In the genomic region with DNA sequence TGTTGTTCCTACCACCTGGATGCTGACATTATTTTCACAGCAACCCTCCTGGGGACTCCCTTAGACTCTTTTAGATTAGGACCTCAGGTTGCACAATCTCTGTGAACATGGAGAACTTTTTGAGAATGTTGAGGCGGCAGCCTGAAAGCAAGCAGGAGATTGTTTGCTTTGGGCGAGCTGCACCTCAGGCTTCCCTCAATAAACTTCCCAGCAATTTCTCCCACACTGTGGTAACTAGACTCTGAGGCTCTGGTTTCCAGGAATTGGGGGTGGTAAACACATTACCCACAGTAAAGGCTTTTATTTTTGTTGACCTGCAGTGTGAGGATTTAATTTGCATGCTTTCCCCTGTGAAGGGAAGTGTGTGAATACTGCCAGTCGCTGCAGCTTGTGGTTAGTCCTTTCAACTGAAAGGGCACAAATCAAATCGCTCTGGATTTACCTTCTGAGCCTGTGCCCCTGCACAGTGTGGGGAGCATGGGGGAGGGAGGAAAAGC, we compare ENCODE assay signal across 1 cellular context.
A peak's percentile ranks its signal among the peaks of the same experiment; 100 is the strongest.
TF ChIP-seq lines count a peak whose summit lies in the region.

No MANE protein-coding gene starts in this region.

TF ChIP-seq in HepG2, 621 proteins besides CTCF, POLR2A, EP300 and RAD21 (continued from another document and continues in another):
- TF ChIP-seq, protein P1, sequence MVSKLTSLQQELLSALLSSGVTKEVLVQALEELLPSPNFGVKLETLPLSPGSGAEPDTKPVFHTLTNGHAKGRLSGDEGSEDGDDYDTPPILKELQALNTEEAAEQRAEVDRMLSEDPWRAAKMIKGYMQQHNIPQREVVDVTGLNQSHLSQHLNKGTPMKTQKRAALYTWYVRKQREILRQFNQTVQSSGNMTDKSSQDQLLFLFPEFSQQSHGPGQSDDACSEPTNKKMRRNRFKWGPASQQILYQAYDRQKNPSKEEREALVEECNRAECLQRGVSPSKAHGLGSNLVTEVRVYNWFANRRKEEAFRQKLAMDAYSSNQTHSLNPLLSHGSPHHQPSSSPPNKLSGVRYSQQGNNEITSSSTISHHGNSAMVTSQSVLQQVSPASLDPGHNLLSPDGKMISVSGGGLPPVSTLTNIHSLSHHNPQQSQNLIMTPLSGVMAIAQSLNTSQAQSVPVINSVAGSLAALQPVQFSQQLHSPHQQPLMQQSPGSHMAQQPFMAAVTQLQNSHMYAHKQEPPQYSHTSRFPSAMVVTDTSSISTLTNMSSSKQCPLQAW (CRISPR knock-in tag; IDR thresholded peaks at IDR 0.05): no peak
- no peak for TF ChIP-seq ZNF589 (CRISPR knock-in tag; conservative IDR thresholded peaks at IDR 0.05)
- TF ChIP-seq, protein P2, sequence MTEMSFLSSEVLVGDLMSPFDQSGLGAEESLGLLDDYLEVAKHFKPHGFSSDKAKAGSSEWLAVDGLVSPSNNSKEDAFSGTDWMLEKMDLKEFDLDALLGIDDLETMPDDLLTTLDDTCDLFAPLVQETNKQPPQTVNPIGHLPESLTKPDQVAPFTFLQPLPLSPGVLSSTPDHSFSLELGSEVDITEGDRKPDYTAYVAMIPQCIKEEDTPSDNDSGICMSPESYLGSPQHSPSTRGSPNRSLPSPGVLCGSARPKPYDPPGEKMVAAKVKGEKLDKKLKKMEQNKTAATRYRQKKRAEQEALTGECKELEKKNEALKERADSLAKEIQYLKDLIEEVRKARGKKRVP (CRISPR knock-in tag; IDR thresholded peaks at IDR 0.05): 0 out of 4 replicates have a peak, but pooled peaks of 1 of the 2 experiments have one; percentile 14
- TF ChIP-seq, protein P3, sequence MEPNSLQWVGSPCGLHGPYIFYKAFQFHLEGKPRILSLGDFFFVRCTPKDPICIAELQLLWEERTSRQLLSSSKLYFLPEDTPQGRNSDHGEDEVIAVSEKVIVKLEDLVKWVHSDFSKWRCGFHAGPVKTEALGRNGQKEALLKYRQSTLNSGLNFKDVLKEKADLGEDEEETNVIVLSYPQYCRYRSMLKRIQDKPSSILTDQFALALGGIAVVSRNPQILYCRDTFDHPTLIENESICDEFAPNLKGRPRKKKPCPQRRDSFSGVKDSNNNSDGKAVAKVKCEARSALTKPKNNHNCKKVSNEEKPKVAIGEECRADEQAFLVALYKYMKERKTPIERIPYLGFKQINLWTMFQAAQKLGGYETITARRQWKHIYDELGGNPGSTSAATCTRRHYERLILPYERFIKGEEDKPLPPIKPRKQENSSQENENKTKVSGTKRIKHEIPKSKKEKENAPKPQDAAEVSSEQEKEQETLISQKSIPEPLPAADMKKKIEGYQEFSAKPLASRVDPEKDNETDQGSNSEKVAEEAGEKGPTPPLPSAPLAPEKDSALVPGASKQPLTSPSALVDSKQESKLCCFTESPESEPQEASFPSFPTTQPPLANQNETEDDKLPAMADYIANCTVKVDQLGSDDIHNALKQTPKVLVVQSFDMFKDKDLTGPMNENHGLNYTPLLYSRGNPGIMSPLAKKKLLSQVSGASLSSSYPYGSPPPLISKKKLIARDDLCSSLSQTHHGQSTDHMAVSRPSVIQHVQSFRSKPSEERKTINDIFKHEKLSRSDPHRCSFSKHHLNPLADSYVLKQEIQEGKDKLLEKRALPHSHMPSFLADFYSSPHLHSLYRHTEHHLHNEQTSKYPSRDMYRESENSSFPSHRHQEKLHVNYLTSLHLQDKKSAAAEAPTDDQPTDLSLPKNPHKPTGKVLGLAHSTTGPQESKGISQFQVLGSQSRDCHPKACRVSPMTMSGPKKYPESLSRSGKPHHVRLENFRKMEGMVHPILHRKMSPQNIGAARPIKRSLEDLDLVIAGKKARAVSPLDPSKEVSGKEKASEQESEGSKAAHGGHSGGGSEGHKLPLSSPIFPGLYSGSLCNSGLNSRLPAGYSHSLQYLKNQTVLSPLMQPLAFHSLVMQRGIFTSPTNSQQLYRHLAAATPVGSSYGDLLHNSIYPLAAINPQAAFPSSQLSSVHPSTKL (CRISPR knock-in tag; IDR thresholded peaks at IDR 0.05): peak; percentile 73
- peak; percentile 78 for TF ChIP-seq CEBPG (CRISPR knock-in tag; IDR thresholded peaks at IDR 0.05)
- TF ChIP-seq, protein P4, sequence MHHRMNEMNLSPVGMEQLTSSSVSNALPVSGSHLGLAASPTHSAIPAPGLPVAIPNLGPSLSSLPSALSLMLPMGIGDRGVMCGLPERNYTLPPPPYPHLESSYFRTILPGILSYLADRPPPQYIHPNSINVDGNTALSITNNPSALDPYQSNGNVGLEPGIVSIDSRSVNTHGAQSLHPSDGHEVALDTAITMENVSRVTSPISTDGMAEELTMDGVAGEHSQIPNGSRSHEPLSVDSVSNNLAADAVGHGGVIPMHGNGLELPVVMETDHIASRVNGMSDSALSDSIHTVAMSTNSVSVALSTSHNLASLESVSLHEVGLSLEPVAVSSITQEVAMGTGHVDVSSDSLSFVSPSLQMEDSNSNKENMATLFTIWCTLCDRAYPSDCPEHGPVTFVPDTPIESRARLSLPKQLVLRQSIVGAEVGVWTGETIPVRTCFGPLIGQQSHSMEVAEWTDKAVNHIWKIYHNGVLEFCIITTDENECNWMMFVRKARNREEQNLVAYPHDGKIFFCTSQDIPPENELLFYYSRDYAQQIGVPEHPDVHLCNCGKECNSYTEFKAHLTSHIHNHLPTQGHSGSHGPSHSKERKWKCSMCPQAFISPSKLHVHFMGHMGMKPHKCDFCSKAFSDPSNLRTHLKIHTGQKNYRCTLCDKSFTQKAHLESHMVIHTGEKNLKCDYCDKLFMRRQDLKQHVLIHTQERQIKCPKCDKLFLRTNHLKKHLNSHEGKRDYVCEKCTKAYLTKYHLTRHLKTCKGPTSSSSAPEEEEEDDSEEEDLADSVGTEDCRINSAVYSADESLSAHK (CRISPR knock-in tag; IDR thresholded peaks at IDR 0.05; ENCODE audit: borderline replicate concordance): no peak
- TF ChIP-seq CHCHD3 (CRISPR knock-in tag; IDR thresholded peaks at IDR 0.05): no peak
- TF ChIP-seq ZNF101 (CRISPR knock-in tag; IDR thresholded peaks at IDR 0.05; ENCODE audit: borderline replicate concordance, low read depth): no peak
- 0 out of 2 replicates have a peak, but pooled peaks have one; percentile 14 for TF ChIP-seq FOXA3 (CRISPR knock-in tag; IDR thresholded peaks at IDR 0.05)
- no peak for TF ChIP-seq THYN1 (CRISPR knock-in tag; IDR thresholded peaks at IDR 0.05; ENCODE audit: borderline replicate concordance, low read depth)
- TF ChIP-seq ZNF260 (CRISPR knock-in tag; IDR thresholded peaks at IDR 0.05; ENCODE audit: borderline replicate concordance, low read depth): no peak
- TF ChIP-seq, protein P5, sequence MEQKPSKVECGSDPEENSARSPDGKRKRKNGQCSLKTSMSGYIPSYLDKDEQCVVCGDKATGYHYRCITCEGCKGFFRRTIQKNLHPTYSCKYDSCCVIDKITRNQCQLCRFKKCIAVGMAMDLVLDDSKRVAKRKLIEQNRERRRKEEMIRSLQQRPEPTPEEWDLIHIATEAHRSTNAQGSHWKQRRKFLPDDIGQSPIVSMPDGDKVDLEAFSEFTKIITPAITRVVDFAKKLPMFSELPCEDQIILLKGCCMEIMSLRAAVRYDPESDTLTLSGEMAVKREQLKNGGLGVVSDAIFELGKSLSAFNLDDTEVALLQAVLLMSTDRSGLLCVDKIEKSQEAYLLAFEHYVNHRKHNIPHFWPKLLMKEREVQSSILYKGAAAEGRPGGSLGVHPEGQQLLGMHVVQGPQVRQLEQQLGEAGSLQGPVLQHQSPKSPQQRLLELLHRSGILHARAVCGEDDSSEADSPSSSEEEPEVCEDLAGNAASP (CRISPR knock-in tag; IDR thresholded peaks at IDR 0.05; ENCODE audit: borderline replicate concordance): no peak
- TF ChIP-seq, protein P6, sequence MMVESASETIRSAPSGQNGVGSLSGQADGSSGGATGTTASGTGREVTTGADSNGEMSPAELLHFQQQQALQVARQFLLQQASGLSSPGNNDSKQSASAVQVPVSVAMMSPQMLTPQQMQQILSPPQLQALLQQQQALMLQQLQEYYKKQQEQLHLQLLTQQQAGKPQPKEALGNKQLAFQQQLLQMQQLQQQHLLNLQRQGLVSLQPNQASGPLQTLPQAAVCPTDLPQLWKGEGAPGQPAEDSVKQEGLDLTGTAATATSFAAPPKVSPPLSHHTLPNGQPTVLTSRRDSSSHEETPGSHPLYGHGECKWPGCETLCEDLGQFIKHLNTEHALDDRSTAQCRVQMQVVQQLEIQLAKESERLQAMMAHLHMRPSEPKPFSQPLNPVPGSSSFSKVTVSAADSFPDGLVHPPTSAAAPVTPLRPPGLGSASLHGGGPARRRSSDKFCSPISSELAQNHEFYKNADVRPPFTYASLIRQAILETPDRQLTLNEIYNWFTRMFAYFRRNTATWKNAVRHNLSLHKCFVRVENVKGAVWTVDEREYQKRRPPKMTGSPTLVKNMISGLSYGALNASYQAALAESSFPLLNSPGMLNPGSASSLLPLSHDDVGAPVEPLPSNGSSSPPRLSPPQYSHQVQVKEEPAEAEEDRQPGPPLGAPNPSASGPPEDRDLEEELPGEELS (CRISPR knock-in tag; IDR thresholded peaks at IDR 0.05): 0 out of 2 replicates have a peak, but pooled peaks have one; percentile 19
- peak; percentile 15; the same call in 1 of the 2 replicates for TF ChIP-seq TCF7 (IDR thresholded peaks at IDR 0.05; ENCODE audit: low read depth)
- no peak for TF ChIP-seq ZNF780A (CRISPR knock-in tag; IDR thresholded peaks at IDR 0.05)
- no peak for TF ChIP-seq MXI1 (IDR thresholded peaks at IDR 0.05; ENCODE audit: borderline replicate concordance, low read depth, low read length)
- TF ChIP-seq, protein P7, sequence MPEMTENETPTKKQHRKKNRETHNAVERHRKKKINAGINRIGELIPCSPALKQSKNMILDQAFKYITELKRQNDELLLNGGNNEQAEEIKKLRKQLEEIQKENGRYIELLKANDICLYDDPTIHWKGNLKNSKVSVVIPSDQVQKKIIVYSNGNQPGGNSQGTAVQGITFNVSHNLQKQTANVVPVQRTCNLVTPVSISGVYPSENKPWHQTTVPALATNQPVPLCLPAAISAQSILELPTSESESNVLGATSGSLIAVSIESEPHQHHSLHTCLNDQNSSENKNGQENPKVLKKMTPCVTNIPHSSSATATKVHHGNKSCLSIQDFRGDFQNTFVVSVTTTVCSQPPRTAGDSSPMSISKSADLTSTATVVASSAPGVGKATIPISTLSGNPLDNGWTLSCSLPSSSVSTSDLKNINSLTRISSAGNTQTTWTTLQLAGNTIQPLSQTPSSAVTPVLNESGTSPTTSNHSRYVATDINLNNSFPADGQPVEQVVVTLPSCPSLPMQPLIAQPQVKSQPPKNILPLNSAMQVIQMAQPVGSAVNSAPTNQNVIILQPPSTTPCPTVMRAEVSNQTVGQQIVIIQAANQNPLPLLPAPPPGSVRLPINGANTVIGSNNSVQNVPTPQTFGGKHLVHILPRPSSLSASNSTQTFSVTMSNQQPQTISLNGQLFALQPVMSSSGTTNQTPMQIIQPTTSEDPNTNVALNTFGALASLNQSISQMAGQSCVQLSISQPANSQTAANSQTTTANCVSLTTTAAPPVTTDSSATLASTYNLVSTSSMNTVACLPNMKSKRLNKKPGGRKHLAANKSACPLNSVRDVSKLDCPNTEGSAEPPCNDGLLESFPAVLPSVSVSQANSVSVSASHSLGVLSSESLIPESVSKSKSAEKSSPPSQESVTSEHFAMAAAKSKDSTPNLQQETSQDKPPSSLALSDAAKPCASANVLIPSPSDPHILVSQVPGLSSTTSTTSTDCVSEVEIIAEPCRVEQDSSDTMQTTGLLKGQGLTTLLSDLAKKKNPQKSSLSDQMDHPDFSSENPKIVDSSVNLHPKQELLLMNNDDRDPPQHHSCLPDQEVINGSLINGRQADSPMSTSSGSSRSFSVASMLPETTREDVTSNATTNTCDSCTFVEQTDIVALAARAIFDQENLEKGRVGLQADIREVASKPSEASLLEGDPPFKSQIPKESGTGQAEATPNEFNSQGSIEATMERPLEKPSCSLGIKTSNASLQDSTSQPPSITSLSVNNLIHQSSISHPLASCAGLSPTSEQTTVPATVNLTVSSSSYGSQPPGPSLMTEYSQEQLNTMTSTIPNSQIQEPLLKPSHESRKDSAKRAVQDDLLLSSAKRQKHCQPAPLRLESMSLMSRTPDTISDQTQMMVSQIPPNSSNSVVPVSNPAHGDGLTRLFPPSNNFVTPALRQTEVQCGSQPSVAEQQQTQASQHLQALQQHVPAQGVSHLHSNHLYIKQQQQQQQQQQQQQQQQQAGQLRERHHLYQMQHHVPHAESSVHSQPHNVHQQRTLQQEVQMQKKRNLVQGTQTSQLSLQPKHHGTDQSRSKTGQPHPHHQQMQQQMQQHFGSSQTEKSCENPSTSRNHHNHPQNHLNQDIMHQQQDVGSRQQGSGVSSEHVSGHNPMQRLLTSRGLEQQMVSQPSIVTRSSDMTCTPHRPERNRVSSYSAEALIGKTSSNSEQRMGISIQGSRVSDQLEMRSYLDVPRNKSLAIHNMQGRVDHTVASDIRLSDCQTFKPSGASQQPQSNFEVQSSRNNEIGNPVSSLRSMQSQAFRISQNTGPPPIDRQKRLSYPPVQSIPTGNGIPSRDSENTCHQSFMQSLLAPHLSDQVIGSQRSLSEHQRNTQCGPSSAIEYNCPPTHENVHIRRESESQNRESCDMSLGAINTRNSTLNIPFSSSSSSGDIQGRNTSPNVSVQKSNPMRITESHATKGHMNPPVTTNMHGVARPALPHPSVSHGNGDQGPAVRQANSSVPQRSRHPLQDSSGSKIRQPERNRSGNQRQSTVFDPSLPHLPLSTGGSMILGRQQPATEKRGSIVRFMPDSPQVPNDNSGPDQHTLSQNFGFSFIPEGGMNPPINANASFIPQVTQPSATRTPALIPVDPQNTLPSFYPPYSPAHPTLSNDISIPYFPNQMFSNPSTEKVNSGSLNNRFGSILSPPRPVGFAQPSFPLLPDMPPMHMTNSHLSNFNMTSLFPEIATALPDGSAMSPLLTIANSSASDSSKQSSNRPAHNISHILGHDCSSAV (CRISPR knock-in tag; IDR thresholded peaks at IDR 0.05; ENCODE audit: borderline replicate concordance): no peak
- TF ChIP-seq BCL6 (CRISPR knock-in tag; IDR thresholded peaks at IDR 0.05): peak; percentile 87
- no peak for TF ChIP-seq FIP1L1 (IDR thresholded peaks at IDR 0.05; ENCODE audit: borderline replicate concordance, insufficient read depth, low read depth, low read length)
- TF ChIP-seq NBN (conservative IDR thresholded peaks at IDR 0.05): no peak
- TF ChIP-seq ZNF264 (CRISPR knock-in tag; IDR thresholded peaks at IDR 0.05): no peak
- no peak for TF ChIP-seq JUN (CRISPR knock-in tag; IDR thresholded peaks at IDR 0.05)
- TF ChIP-seq TARDBP (CRISPR knock-in tag; IDR thresholded peaks at IDR 0.05): no peak
- no peak for TF ChIP-seq FOXP1 (IDR thresholded peaks at IDR 0.05)
- TF ChIP-seq FOXP1 (CRISPR knock-in tag; IDR thresholded peaks at IDR 0.05): peak; percentile 49; the same call in 1 of the 2 replicates
- TF ChIP-seq ZNF672 (CRISPR knock-in tag; IDR thresholded peaks at IDR 0.05): no peak
- no peak for TF ChIP-seq ZNF333 (CRISPR knock-in tag; IDR thresholded peaks at IDR 0.05; ENCODE audit: borderline replicate concordance)
